ENCODE assay signal across 19 cellular contexts in the genomic region with DNA sequence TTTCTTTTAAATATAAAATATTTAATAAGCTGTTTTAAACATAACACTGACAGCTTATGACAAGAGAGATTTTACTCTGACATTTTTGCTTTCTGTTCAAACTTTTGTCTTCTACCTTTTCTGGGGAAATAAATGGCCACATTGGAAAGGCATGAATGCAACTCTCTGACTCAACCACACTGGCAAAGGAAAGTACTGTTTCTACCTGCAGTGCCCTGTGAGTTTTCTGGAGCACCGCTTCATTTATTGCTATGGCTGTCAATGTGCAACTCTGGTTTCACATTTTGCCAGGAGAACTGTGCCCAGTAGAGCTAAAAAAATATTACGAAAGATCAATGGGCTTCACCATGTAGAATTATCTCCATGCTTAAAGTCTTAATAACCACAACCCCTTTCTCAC. TPM values are rescaled to one million over a fixed set of nuclear protein-coding genes. Genes with fewer than 3 reads are reported as not detected.
DNase-seq lines count a peak whose midpoint lies in the region; FAIRE-seq and TF ChIP-seq lines count a peak whose summit lies in the region.
"Had no signal": no experiment of that assay in that cellular context is flagged by ENCODE, and none has a peak within 500 bp of the region (broad histone marks: within the 10 kb centered on the region; RNA-seq: fewer than 3 reads in every experiment).

No MANE protein-coding gene starts in this region.

- H3K27ac ChIP-seq in trophoblast cell (ENCODE audit: low read depth, low read length) (peak overlapping the region; percentile 89), mesenchymal stem cell (ENCODE audit: low read length, poor library complexity, severe bottlenecking) (no peak overlapping the region)
- H3K27ac ChIP-seq: A549, C4-2B had no signal

- H3K79me1 ChIP-seq in trophoblast cell (ENCODE audit: low read length) (peaks cover 24% of the 10 kb centered on the region), mesenchymal stem cell (replicated peaks; ENCODE audit: low read length, poor library complexity, severe bottlenecking) (peaks cover 2% of the 10 kb centered on the region)

- H3K18ac ChIP-seq in trophoblast cell (ENCODE audit: low read length): no peak overlapping the region
- H3K18ac ChIP-seq in mesenchymal stem cell (ENCODE audit: low read depth in 1 of 2, low read length in 2 of 2): no peak overlapping the region

- H3K4ac ChIP-seq in trophoblast cell (ENCODE audit: low read depth, low read length) (no peak overlapping the region), mesenchymal stem cell (ENCODE audit: low read depth in 1 of 2, low read length in 2 of 2) (no peak overlapping the region)

- H3K14ac ChIP-seq in trophoblast cell (ENCODE audit: low read length) (no peak overlapping the region), mesenchymal stem cell (ENCODE audit: low read length in 2 of 2) (no peak overlapping the region)

- peak overlapping the region; percentile 8 for H2BK120ac ChIP-seq in trophoblast cell (ENCODE audit: insufficient read depth, low read length, poor library complexity)
- no peak overlapping the region for H2BK120ac ChIP-seq in mesenchymal stem cell (ENCODE audit: low read depth, low read length)

- no peak overlapping the region for H2AK5ac ChIP-seq in trophoblast cell (ENCODE audit: low read length)
- H2AK5ac ChIP-seq in mesenchymal stem cell (ENCODE audit: low read length, severe bottlenecking): no peak overlapping the region

- TF ChIP-seq CTCF in D721Med (IDR thresholded peaks at IDR 0.05; ENCODE audit: insufficient read depth, missing control alignments): no peak
- TF ChIP-seq CTCF in epithelial cell of esophagus (IDR thresholded peaks at IDR 0.05; ENCODE audit: insufficient read depth, low read depth, low read length, missing control alignments): no peak

- H3K23ac ChIP-seq in trophoblast cell (ENCODE audit: low read length) (no peak overlapping the region), mesenchymal stem cell (ENCODE audit: low read length in 2 of 2) (no peak overlapping the region)

- no peak overlapping the region for H3K9ac ChIP-seq in trophoblast cell (ENCODE audit: low read length)
- no peak overlapping the region for H3K9ac ChIP-seq in mesenchymal stem cell (ENCODE audit: low read length)

- no peak overlapping the region for H2BK15ac ChIP-seq in mesenchymal stem cell (ENCODE audit: low read depth, poor library complexity, severe bottlenecking)

- H3K27me3 ChIP-seq in trophoblast cell (ENCODE audit: insufficient read depth, low read length): no peaks in the 10 kb centered on the region
- H3K27me3 ChIP-seq in mesenchymal stem cell (ENCODE audit: control insufficient read depth in 1 of 2, insufficient read depth in 1 of 2, low read length in 2 of 2): no peaks in the 10 kb centered on the region

- H4K91ac ChIP-seq in trophoblast cell (ENCODE audit: low read depth, low read length) (no peak overlapping the region), mesenchymal stem cell (ENCODE audit: low read length) (no peak overlapping the region)

- FAIRE-seq in D721Med (lab: Jason Lieb, UNC): peak; percentile 11
- FAIRE-seq: A549, GM12891, GM18507, RCC 7860 had no signal

- H2BK12ac ChIP-seq in trophoblast cell (ENCODE audit: low read length) (no peak overlapping the region), mesenchymal stem cell (ENCODE audit: low read length in 2 of 2) (peak overlapping the region in 1 of 2 experiments; percentile 50)

- H3K79me2 ChIP-seq in trophoblast cell (ENCODE audit: control insufficient read depth, insufficient read depth, low read length, poor library complexity): peaks cover 12% of the 10 kb centered on the region

- H3K4me2 ChIP-seq in trophoblast cell (ENCODE audit: low read length) (no peak overlapping the region), mesenchymal stem cell (ENCODE audit: low read length, poor library complexity, severe bottlenecking) (no peak overlapping the region)
- H3K4me2 ChIP-seq: A549, GM23338 had no signal

- WGBS in trophoblast cell (ENCODE audit: extremely low coverage, insufficient coverage, insufficient read length): no CpG with 5 or more reads among the region's 2 CpGs
- 100% methylated on average over 2 of the region's 2 CpGs for WGBS in mesenchymal stem cell

- peaks cover 27 to 35% of the 10 kb centered on the region in 2 experiments for H3K4me1 ChIP-seq in trophoblast cell (ENCODE audit: control insufficient read depth in 1 of 2, insufficient read depth in 2 of 2, low read length in 2 of 2)
- peaks cover 2% of the 10 kb centered on the region for H3K4me1 ChIP-seq in mesenchymal stem cell (ENCODE audit: control insufficient read depth, insufficient read depth, low read depth, low read length)
- H3K4me1 ChIP-seq: A549 had no signal

- H3K4me3 ChIP-seq in epithelial cell of esophagus (ENCODE audit: low read length) (no peak overlapping the region), trophoblast cell (ENCODE audit: low read depth, low read length) (no peak overlapping the region), mesenchymal stem cell (ENCODE audit: insufficient read depth in 1 of 2, low read depth in 1 of 2, low read length in 2 of 2) (no peak overlapping the region)
- H3K4me3 ChIP-seq: A549, GM23338 had no signal

- H4K8ac ChIP-seq in trophoblast cell (ENCODE audit: low read depth, low read length): no peak overlapping the region
- H4K8ac ChIP-seq in mesenchymal stem cell (ENCODE audit: low read length): no peak overlapping the region

- H3K36me3 ChIP-seq in trophoblast cell (ENCODE audit: control insufficient read depth in 1 of 2, insufficient read depth in 2 of 2, low read length in 2 of 2): peaks cover 5 to 6% of the 10 kb centered on the region in 2 experiments
- H3K36me3 ChIP-seq in mesenchymal stem cell (ENCODE audit: control insufficient read depth in 1 of 2, insufficient read depth in 2 of 2, low read depth in 1 of 2, low read length in 2 of 2): peaks cover 0 to 27% of the 10 kb centered on the region in 2 experiments

- DNase-seq in D721Med (ENCODE audit: insufficient read length, low spot score): no peak
- peak; percentile 15 for DNase-seq in epithelial cell of esophagus (ENCODE audit: low read depth)
- DNase-seq in islet precursor cell: peak; percentile 13
- DNase-seq in trophoblast cell: no peak
- DNase-seq in mesenchymal stem cell: no peak
- DNase-seq in DMS79 (lab: John Stamatoyannopoulos, UW): no peak
- DNase-seq in globus pallidus (ENCODE audit: low spot score): no peak
- no peak for DNase-seq in NCI-H1092 (lab: John Stamatoyannopoulos, UW)
- DNase-seq: DMS 273 treated with DMSO at 0.1 percent for 48 hours, GF-D8, NCI-H187, NCI-H226, NCI-H69 had no signal

- H2AFZ ChIP-seq in trophoblast cell (ENCODE audit: insufficient read depth, low read length, poor library complexity) (no peak overlapping the region), mesenchymal stem cell (ENCODE audit: low read depth, low read length) (no peak overlapping the region)
- H2AFZ ChIP-seq: GM23338 had no signal

- H3K9me3 ChIP-seq in trophoblast cell (ENCODE audit: insufficient read depth, low read depth, low read length) (no peaks in the 10 kb centered on the region), mesenchymal stem cell (ENCODE audit: control insufficient read depth, low read length) (no peaks in the 10 kb centered on the region)
- H3K9me3 ChIP-seq: A549 had no signal

- H4K12ac ChIP-seq in trophoblast cell (ENCODE audit: low read depth, low read length): no peak overlapping the region

- H2BK5ac ChIP-seq in trophoblast cell (ENCODE audit: low read depth, low read length, poor library complexity) (peak overlapping the region; percentile 18), mesenchymal stem cell (ENCODE audit: low read depth, low read length, poor library complexity, severe bottlenecking) (no peak overlapping the region)

RNA-seq across cellular contexts. Expression of gene PDZRN3, which starts 15.1 kb away (rescaled TPM):
- polyA plus RNA-seq in trophoblast cell (2013): 32.0 and 35.4 TPM in 2 replicates
- 18.3 TPM for polyA plus RNA-seq in mesenchymal stem cell (2013, experiment 1 of 2)
- polyA plus RNA-seq in mesenchymal stem cell (2013, experiment 2 of 2): 17.2 TPM
- polyA plus RNA-seq: A549 had no signal

Comparison
In these comparisons a context has a peak if more than half of its experiments do, and no peak if none do; other contexts are left out.
1. DNase-seq: peak in epithelial cell of esophagus (single experiment) and islet precursor cell (single experiment); none in D721Med (single experiment), trophoblast cell (0 of 2), mesenchymal stem cell (single experiment), DMS79 (single experiment), globus pallidus (single experiment) and NCI-H1092 (single experiment).